20 cellular contexts compared by ENCODE assay signal in the genomic region with DNA sequence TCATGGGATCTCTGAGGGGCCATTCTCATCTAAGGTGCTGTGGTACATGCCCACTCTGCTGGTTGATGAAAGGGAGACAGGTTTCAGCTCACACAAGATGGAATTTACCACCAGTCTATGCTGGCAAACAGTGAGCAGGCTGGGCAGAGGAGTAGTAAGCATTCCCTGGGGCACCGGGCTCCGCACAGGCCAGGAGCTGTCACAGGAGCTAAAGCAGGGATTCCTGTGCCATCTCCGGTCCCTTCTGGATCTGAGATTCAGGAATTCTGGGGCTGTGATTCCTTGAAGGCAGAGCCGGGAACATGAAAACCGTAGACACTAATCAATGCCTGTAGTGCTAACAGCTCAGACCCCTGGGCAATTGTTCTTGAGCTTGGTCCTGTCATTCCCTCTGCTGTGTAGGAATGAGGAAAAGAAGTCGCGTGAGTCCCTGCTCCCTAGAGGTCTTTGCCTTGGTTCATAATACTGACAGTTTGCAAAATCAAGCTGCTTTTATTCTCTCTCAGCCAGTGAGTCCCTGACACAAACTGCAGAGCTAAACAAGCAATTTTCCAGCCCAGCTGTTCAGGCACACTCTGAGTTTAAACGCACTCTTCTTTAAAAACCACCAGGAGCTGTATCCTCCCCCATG.
"Had no signal": no experiment of that assay in that cellular context is flagged by ENCODE, and none has a peak within 500 bp of the region (broad histone marks: within the 10 kb centered on the region; RNA-seq: fewer than 3 reads in every experiment).

No MANE protein-coding gene starts in this region.

- ATAC-seq: activated CD8-positive, alpha-beta T cell treated with anti-CD3 and anti-CD28 coated beads for 36 hours; activated T-cell treated with anti-CD3 and anti-CD28 coated beads, Interleukin-2, amount 50 U/mL, for 72 hours; left lobe of liver; natural killer cell treated with Interleukin-12 subunit alpha and Interleukin-12 subunit beta and Interleukin-15 and Interleukin-18, amount 100 ng/mL, for 72 hours; right cardiac atrium; T-cell had no signal

- H3K27ac Mint-ChIP-seq: activated CD8-positive, alpha-beta T cell treated with anti-CD3 and anti-CD28 coated beads for 36 hours; mesothelial cell of epicardium; natural killer cell treated with Interleukin-12 subunit alpha and Interleukin-12 subunit beta and Interleukin-15 and Interleukin-18, amount 100 ng/mL, for 72 hours had no signal

- H3K36me3 Mint-ChIP-seq: natural killer cell treated with Interleukin-12 subunit alpha and Interleukin-12 subunit beta and Interleukin-15 and Interleukin-18, amount 100 ng/mL, for 72 hours had no signal

- H3K4me3 Mint-ChIP-seq: activated CD8-positive, alpha-beta T cell treated with anti-CD3 and anti-CD28 coated beads for 36 hours; activated T-cell treated with anti-CD3 and anti-CD28 coated beads, Interleukin-2, amount 50 U/mL, for 72 hours; central memory CD8-positive, alpha-beta T cell; mesothelial cell of epicardium; natural killer cell treated with Interleukin-12 subunit alpha and Interleukin-12 subunit beta and Interleukin-15 and Interleukin-18, amount 100 ng/mL, for 72 hours; T-cell had no signal

- H3K9me3 ChIP-seq: prostate gland, stomach had no signal

- H3K4me3 ChIP-seq: coronary artery, lung, prostate gland, skin epidermis, stomach had no signal

- H3K27me3 ChIP-seq: stomach had no signal

- H3K9me3 Mint-ChIP-seq: activated CD8-positive, alpha-beta T cell treated with anti-CD3 and anti-CD28 coated beads for 36 hours; activated T-cell treated with anti-CD3 and anti-CD28 coated beads, Interleukin-2, amount 50 U/mL, for 72 hours; central memory CD8-positive, alpha-beta T cell; mesothelial cell of epicardium; natural killer cell treated with Interleukin-12 subunit alpha and Interleukin-12 subunit beta and Interleukin-15 and Interleukin-18, amount 100 ng/mL, for 72 hours; T-cell had no signal

- H3K27me3 Mint-ChIP-seq: activated CD8-positive, alpha-beta T cell treated with anti-CD3 and anti-CD28 coated beads for 36 hours; central memory CD8-positive, alpha-beta T cell; natural killer cell treated with Interleukin-12 subunit alpha and Interleukin-12 subunit beta and Interleukin-15 and Interleukin-18, amount 100 ng/mL, for 72 hours; T-cell had no signal

- H3K27ac ChIP-seq: coronary artery, prostate gland, skin epidermis, stomach had no signal

- H3K4me1 ChIP-seq: prostate gland had no signal

- DNase-seq: activated CD4-positive, alpha-beta T cell treated with anti-CD3 and anti-CD28 coated beads for 48 hours; activated CD4-positive, CD25-positive, alpha-beta regulatory T cell; activated CD8-positive, alpha-beta T cell treated with anti-CD3 and anti-CD28 coated beads for 36 hours; activated effector memory CD4-positive, alpha-beta T cell treated with anti-CD3 and anti-CD28 coated beads, Interleukin-2, amount 50 U/mL, for 16 hours; activated T-cell treated with anti-CD3 and anti-CD28 coated beads, Interleukin-2, amount 50 U/mL, for 72 hours; aorta; right cardiac atrium; stimulated activated CD4-positive, alpha-beta T cell treated with anti-CD3 and anti-CD28 coated beads, Interleukin-15, amount 100 ng/mL, for 24 hours; stimulated activated CD4-positive, alpha-beta T cell treated with anti-CD3 and anti-CD28 coated beads, Interleukin-2, amount 100 ng/mL, for 48 hours; stomach; T-cell; T-helper 9 cell had no signal

- H3K36me3 ChIP-seq: prostate gland had no signal
